ENCODE assay signal across 9 cellular contexts in genomic region chr5:141507387-141508091, GRCh38. TPM values are rescaled to one million over a fixed set of nuclear protein-coding genes. Genes with fewer than 3 reads are reported as not detected.
DNase-seq lines count a peak whose midpoint lies in the region; ATAC-seq and TF ChIP-seq lines count a peak whose summit lies in the region.
"Had no signal": no experiment of that assay in that cellular context is flagged by ENCODE, and none has a peak within 500 bp of the region (broad histone marks: within the 10 kb centered on the region; RNA-seq: fewer than 3 reads in every experiment).

No MANE protein-coding gene starts in this region.

- no peak overlapping the region for H3K27ac Mint-ChIP-seq in activated naive CD8-positive, alpha-beta T cell treated with anti-CD3 and anti-CD28 coated beads for 36 hours

- DNase-seq in dorsolateral prefrontal cortex (no peak), psoas muscle (peak; percentile 64 to 78), SK-N-DZ (ENCODE audit: low spot score) (no peak), NCI-H2227 (lab: John Stamatoyannopoulos, UW; ENCODE audit: unreplicated experiment) (no peak)
- no peak for DNase-seq in activated naive CD8-positive, alpha-beta T cell treated with anti-CD3 and anti-CD28 coated beads for 36 hours
- DNase-seq: DND-41 had no signal

- H3K4me3 ChIP-seq in ACC112 (ENCODE audit: low read depth, low read length) (peak overlapping the region; percentile 62; the same call in 1 of the 2 replicates), dorsolateral prefrontal cortex (peak overlapping the region in 6 of 59 donors; percentile 2 to 53 (median 40)), psoas muscle (no peak overlapping the region)

- no peak overlapping the region for H2AFZ ChIP-seq in ACC112 (ENCODE audit: low read length, unreplicated experiment)

- intact Hi-C loops in dorsolateral prefrontal cortex (cut with DNase I) (no loop called here), psoas muscle (cut with DNase I) (no loop called here)

- TF ChIP-seq CTCF in dorsolateral prefrontal cortex (IDR thresholded peaks at IDR 0.05 in 54 of 56, conservative IDR thresholded peaks at IDR 0.05 in 2 of 56; ENCODE audit: low read depth in 1 of 56, partially characterized antibody in 56 of 56) (no peak), psoas muscle (IDR thresholded peaks at IDR 0.05) (no peak)

- H3K27me3 Mint-ChIP-seq in activated naive CD8-positive, alpha-beta T cell treated with anti-CD3 and anti-CD28 coated beads for 36 hours: no peaks in the 10 kb centered on the region

- peaks cover 8% of the 10 kb centered on the region for H3K4me1 Mint-ChIP-seq in activated naive CD8-positive, alpha-beta T cell treated with anti-CD3 and anti-CD28 coated beads for 36 hours

- peak; percentile 51 for ATAC-seq in GM19463 (IDR thresholded peaks at IDR 0.05; ENCODE audit: unreplicated experiment)
- peak; percentile 29 for ATAC-seq in HG03575 (IDR thresholded peaks at IDR 0.05; ENCODE audit: extremely low read depth, insufficient number of reproducible peaks, low FRiP score, unreplicated experiment)
- peak; percentile 28 to 58 (median 48) for ATAC-seq in psoas muscle

- no peaks in the 10 kb centered on the region for H3K9me3 Mint-ChIP-seq in activated naive CD8-positive, alpha-beta T cell treated with anti-CD3 and anti-CD28 coated beads for 36 hours

- peak overlapping the region; percentile 87 for H3K27ac ChIP-seq in ACC112 (ENCODE audit: low read depth, low read length)
- peak overlapping the region in 58 of 59 donors; percentile 30 to 99 (median 86) for H3K27ac ChIP-seq in dorsolateral prefrontal cortex
- H3K27ac ChIP-seq in psoas muscle: peak overlapping the region; percentile 73

- H3K36me3 Mint-ChIP-seq in activated naive CD8-positive, alpha-beta T cell treated with anti-CD3 and anti-CD28 coated beads for 36 hours: no peaks in the 10 kb centered on the region

- H3K4me3 Mint-ChIP-seq in activated naive CD8-positive, alpha-beta T cell treated with anti-CD3 and anti-CD28 coated beads for 36 hours: no peak overlapping the region

- peaks cover 33% of the 10 kb centered on the region for H3K4me1 ChIP-seq in ACC112 (ENCODE audit: control insufficient read depth, insufficient read depth, low read length, unreplicated experiment)
- peaks cover 28% of the 10 kb centered on the region for H3K4me1 ChIP-seq in psoas muscle

- no peaks in the 10 kb centered on the region for H3K9me3 ChIP-seq in psoas muscle

- 26 to 27% (median 26%) methylated on average over 11 of the region's 11 CpGs for WGBS in psoas muscle, 3 donors

- H3K27me3 ChIP-seq in ACC112 (ENCODE audit: insufficient read depth, low read length): no peaks in the 10 kb centered on the region
- peaks cover 0 to 5% (median 0%) of the 10 kb centered on the region in 45 donors for H3K27me3 ChIP-seq in dorsolateral prefrontal cortex
- no peaks in the 10 kb centered on the region for H3K27me3 ChIP-seq in psoas muscle (ENCODE audit: insufficient read depth in 3 of 3, low read length in 2 of 3)

- no peaks in the 10 kb centered on the region for H3K36me3 ChIP-seq in ACC112 (ENCODE audit: insufficient read depth, low read length)
- H3K36me3 ChIP-seq in psoas muscle (ENCODE audit: insufficient read depth in 1 of 2, low read depth in 1 of 2): peaks cover 6 to 18% of the 10 kb centered on the region in 2 donors

- no peaks in the 10 kb centered on the region for H3K79me2 ChIP-seq in ACC112 (ENCODE audit: control insufficient read depth, insufficient read depth, low read length, unreplicated experiment)

RNA-seq across cellular contexts. Expression of gene PCDHGC5, which starts 18.7 kb away (rescaled TPM):
- 10 to 100 TPM; 21.8 to 82.1 (median 50.7) TPM for total RNA-seq in dorsolateral prefrontal cortex
- total RNA-seq in psoas muscle: 1 to 10 TPM in 1 of 4 donors, under 1 TPM in 3; 0.49 to 1.2 (median 0.65) TPM
- under 1 TPM in 2 of 3 donors, not detected in 1; 0.08 to 0.95 TPM for polyA plus RNA-seq in psoas muscle
- 0.02 and 0.43 TPM in 2 replicates for polyA plus RNA-seq in SK-N-DZ (2014; cell fraction: cytosol; rRNA removed)
- polyA plus RNA-seq in SK-N-DZ (2014; cell fraction: nucleus; rRNA removed): 0.21 and 0.25 TPM in 2 replicates
- not detected for total RNA-seq in activated naive CD8-positive, alpha-beta T cell treated with anti-CD3 and anti-CD28 coated beads for 36 hours

RNA-seq across cellular contexts. Expression of gene PCDHGC4, which starts 22.7 kb away (rescaled TPM):
- total RNA-seq in dorsolateral prefrontal cortex: 10 to 100 TPM in 118 of 120 experiments, 1 to 10 TPM in 2; 9.0 to 35.3 (median 19.4) TPM
- total RNA-seq in psoas muscle: 1 to 10 TPM in 1 of 4 donors, under 1 TPM in 3; 0.36 to 1.2 (median 0.65) TPM
- polyA plus RNA-seq in psoas muscle: under 1 TPM in 2 of 3 donors, not detected in 1; 0.06 to 0.18 TPM
- 5.1 and 6.8 TPM in 2 replicates for polyA plus RNA-seq in SK-N-DZ (2014; cell fraction: cytosol; rRNA removed)
- 2.1 and 3.2 TPM in 2 replicates for polyA plus RNA-seq in SK-N-DZ (2014; cell fraction: nucleus; rRNA removed)
- total RNA-seq in activated naive CD8-positive, alpha-beta T cell treated with anti-CD3 and anti-CD28 coated beads for 36 hours: not detected

RNA-seq across cellular contexts. Expression of gene PCDHGC3, which starts 31.8 kb away (rescaled TPM):
- total RNA-seq in dorsolateral prefrontal cortex (100 to 1,000 TPM in 119 of 120 experiments, 10 to 100 TPM in 1; 96.7 to 415 (median 161) TPM), psoas muscle (10 to 100 TPM in 3 of 4 donors, 1 to 10 TPM in 1; 7.3 to 25.2 (median 14.2) TPM)
- polyA plus RNA-seq in psoas muscle: 10 to 100 TPM in 1 of 3 donors, 1 to 10 TPM in 2; 8.6 to 22.3 (median 9.0) TPM
- 21.5 and 27.2 TPM in 2 replicates for polyA plus RNA-seq in SK-N-DZ (2014; cell fraction: cytosol; rRNA removed)
- polyA plus RNA-seq in SK-N-DZ (2014; cell fraction: nucleus; rRNA removed): 6.1 and 16.1 TPM in 2 replicates
- total RNA-seq in activated naive CD8-positive, alpha-beta T cell treated with anti-CD3 and anti-CD28 coated beads for 36 hours: under 1 TPM in 1 of 2 experiments, not detected in 1; 0.33 TPM

Comparison
In these comparisons a context has a peak if more than half of its experiments do, and no peak if none do; other contexts are left out.
1. DNase-seq: peak in psoas muscle (2 of 2); none in dorsolateral prefrontal cortex (0 of 10), SK-N-DZ (single experiment), NCI-H2227 (single experiment) and activated naive CD8-positive, alpha-beta T cell treated with anti-CD3 and anti-CD28 coated beads for 36 hours (single experiment).
2. RNA of gene PCDHGC5, which starts 18.7 kb away (total RNA-seq): 21.8 to 82.1 TPM in dorsolateral prefrontal cortex; 0.49 to 1.2 TPM in psoas muscle and not detected in activated naive CD8-positive, alpha-beta T cell treated with anti-CD3 and anti-CD28 coated beads for 36 hours; every median in the first group is over 10 times any median in the second.
3. RNA of gene PCDHGC4, which starts 22.7 kb away (total RNA-seq): 9.0 to 35.3 TPM in dorsolateral prefrontal cortex; 0.36 to 1.2 TPM in psoas muscle and not detected in activated naive CD8-positive, alpha-beta T cell treated with anti-CD3 and anti-CD28 coated beads for 36 hours; every median in the first group is over 4 times any median in the second.
4. RNA of gene PCDHGC3, which starts 31.8 kb away (total RNA-seq): 96.7 to 415 TPM in dorsolateral prefrontal cortex and 7.3 to 25.2 TPM in psoas muscle; 0.33 TPM in activated naive CD8-positive, alpha-beta T cell treated with anti-CD3 and anti-CD28 coated beads for 36 hours; every median in the first group is over 4 times any median in the second.
5. Peak in every context shown above with its lines, with median percentiles within 50 percentile points of each other: H3K27ac ChIP-seq and ATAC-seq.